17 cellular contexts compared by ENCODE assay signal in genomic region chr5:56639491-56639890, GRCh38.
A peak's percentile ranks its signal among the peaks of the same experiment; 100 is the strongest.
DNase-seq lines count a peak whose midpoint lies in the region; ATAC-seq and TF ChIP-seq lines count a peak whose summit lies in the region.
"Had no signal": no experiment of that assay in that cellular context is flagged by ENCODE, and none has a peak within 500 bp of the region (broad histone marks: within the 10 kb centered on the region; RNA-seq: fewer than 3 reads in every experiment).

No MANE protein-coding gene starts in this region.

- H3K4me3 ChIP-seq in endodermal cell (ENCODE audit: low read length) (peak overlapping the region; percentile 19), spleen (no peak overlapping the region)
- H3K4me3 ChIP-seq: ascending aorta, transverse colon had no signal

- POLR2A ChIA-PET in CD4-positive, alpha-beta T cell (lab: Charles Lee) = interaction anchor here (1.0 to 3.2 kb wide), 9 partner anchors 13 to 160 kb away, joined by 3 to 24 read pairs (median 5); no protein-coding TSS in a partner anchor

- CTCF ChIA-PET in CD4-positive, alpha-beta T cell (lab: Charles Lee) = no interaction called here
- CTCF ChIA-PET in activated CD8-positive, alpha-beta memory T cell treated with anti-CD3 and anti-CD28 coated beads, Interleukin-2, amount 10 ng/mL, durations not matched to agents 7 days and 5 days (lab: Charles Lee) = no interaction called here

- H3K27ac Mint-ChIP-seq in CD4-positive, alpha-beta T cell = peak overlapping the region; percentile 97
- H3K27ac Mint-ChIP-seq in endodermal cell = peak overlapping the region; percentile 95
- H3K27ac Mint-ChIP-seq in activated T-helper 2 cell treated with anti-CD3 and anti-CD28 coated beads, Interferon-gamma antibody, Interleukin-2, Interleukin-4, amounts not matched to agents 10 μg/mL and 5 μg/mL and 100 μg/mL, durations not matched to agents 14 hours and 24 hours and 36 hours = no peak overlapping the region
- H3K27ac Mint-ChIP-seq in activated CD8-positive, alpha-beta memory T cell treated with anti-CD3 and anti-CD28 coated beads, Interleukin-2, amount 10 ng/mL, durations not matched to agents 7 days and 5 days = no peak overlapping the region
- H3K27ac Mint-ChIP-seq: activated naive CD4-positive, alpha-beta T cell treated with anti-CD3 and anti-CD28 coated beads for 36 hours had no signal

- peak overlapping the region; percentile 38 for H3K27ac ChIP-seq in CD4-positive, alpha-beta T cell (ENCODE audit: low read depth, low read length)
- H3K27ac ChIP-seq in endodermal cell (ENCODE audit: low read depth, low read length) = no peak overlapping the region
- H3K27ac ChIP-seq in spleen = no peak overlapping the region
- H3K27ac ChIP-seq: ascending aorta, transverse colon had no signal

- H3K27me3 Mint-ChIP-seq in CD4-positive, alpha-beta T cell = no peaks in the 10 kb centered on the region
- no peaks in the 10 kb centered on the region for H3K27me3 Mint-ChIP-seq in endodermal cell (ENCODE audit: insufficient read depth)
- peaks cover 5% of the 10 kb centered on the region for H3K27me3 Mint-ChIP-seq in activated T-helper 2 cell treated with anti-CD3 and anti-CD28 coated beads, Interferon-gamma antibody, Interleukin-2, Interleukin-4, amounts not matched to agents 10 μg/mL and 5 μg/mL and 100 μg/mL, durations not matched to agents 14 hours and 24 hours and 36 hours (ENCODE audit: low read depth)
- H3K27me3 Mint-ChIP-seq in activated CD8-positive, alpha-beta memory T cell treated with anti-CD3 and anti-CD28 coated beads, Interleukin-2, amount 10 ng/mL, durations not matched to agents 7 days and 5 days = peaks cover 43% of the 10 kb centered on the region

- H3K4me3 Mint-ChIP-seq in CD4-positive, alpha-beta T cell = no peak overlapping the region
- no peak overlapping the region for H3K4me3 Mint-ChIP-seq in endodermal cell
- no peak overlapping the region for H3K4me3 Mint-ChIP-seq in activated T-helper 2 cell treated with anti-CD3 and anti-CD28 coated beads, Interferon-gamma antibody, Interleukin-2, Interleukin-4, amounts not matched to agents 10 μg/mL and 5 μg/mL and 100 μg/mL, durations not matched to agents 14 hours and 24 hours and 36 hours (ENCODE audit: low read depth)
- no peak overlapping the region for H3K4me3 Mint-ChIP-seq in activated CD8-positive, alpha-beta memory T cell treated with anti-CD3 and anti-CD28 coated beads, Interleukin-2, amount 10 ng/mL, durations not matched to agents 7 days and 5 days
- H3K4me3 Mint-ChIP-seq: activated naive CD4-positive, alpha-beta T cell treated with anti-CD3 and anti-CD28 coated beads for 36 hours had no signal

- H3K4me1 ChIP-seq in endodermal cell (ENCODE audit: control insufficient read depth, insufficient read depth, low read length) = peaks cover 21% of the 10 kb centered on the region
- peaks cover 0 to 22% (median 12%) of the 10 kb centered on the region in 6 donors for H3K4me1 ChIP-seq in spleen
- H3K4me1 ChIP-seq: ascending aorta, transverse colon had no signal

- no peaks in the 10 kb centered on the region for H3K36me3 ChIP-seq in endodermal cell (ENCODE audit: control insufficient read depth, insufficient read depth, low read length)
- H3K36me3 ChIP-seq in spleen = no peaks in the 10 kb centered on the region
- H3K36me3 ChIP-seq: ascending aorta, transverse colon had no signal

- ATAC-seq in CD4-positive, alpha-beta T cell (ENCODE audit: poor library complexity) = no peak
- ATAC-seq in activated CD8-positive, alpha-beta memory T cell treated with anti-CD3 and anti-CD28 coated beads, Interleukin-2, amount 10 ng/mL, durations not matched to agents 7 days and 5 days = no peak
- ATAC-seq: left cardiac atrium; stimulated activated naive CD8-positive, alpha-beta T cell treated with anti-CD3 and anti-CD28 coated beads, Interleukin-15, Interleukin-2, amounts not matched to agents 100 U/mL and 50 U/mL, for 24 hours had no signal

- peak overlapping the region; percentile 85 for H3K9ac ChIP-seq in endodermal cell (ENCODE audit: extremely low read depth, low read length, poor library complexity, severe bottlenecking)

- TF ChIP-seq POLR2A in spleen (IDR thresholded peaks at IDR 0.05) = no peak

- H3K27me3 ChIP-seq in CD4-positive, alpha-beta T cell (ENCODE audit: control insufficient read depth, insufficient read depth, low read length) = no peaks in the 10 kb centered on the region
- no peaks in the 10 kb centered on the region for H3K27me3 ChIP-seq in endodermal cell (ENCODE audit: control insufficient read depth, insufficient read depth, low read length, poor library complexity, severe bottlenecking)
- no peaks in the 10 kb centered on the region for H3K27me3 ChIP-seq in spleen (replicated peaks in 1 of 7)
- H3K27me3 ChIP-seq: ascending aorta, transverse colon had no signal

- intact Hi-C loops in CD4-positive, alpha-beta T cell (cut with DNase I, micrococcal nuclease) = loop anchor here in 1 of 2 experiments (2.0 to 10.0 kb wide), 4 partner anchors 53 to 175 kb away; partner anchors contain the start of gene MAP3K1
- intact Hi-C loops in activated T-helper 2 cell treated with anti-CD3 and anti-CD28 coated beads, Interferon-gamma antibody, Interleukin-2, Interleukin-4, amounts not matched to agents 10 μg/mL and 5 μg/mL and 100 μg/mL, durations not matched to agents 14 hours and 24 hours and 36 hours (cut with micrococcal nuclease) = no loop called here
- intact Hi-C loops in spleen (cut with DNase I; ENCODE audit: low total_unique reads) = no loop called here

- no peaks in the 10 kb centered on the region for H3K9me3 ChIP-seq in CD4-positive, alpha-beta T cell (ENCODE audit: control insufficient read depth, low read length)
- no peaks in the 10 kb centered on the region for H3K9me3 ChIP-seq in endodermal cell (ENCODE audit: control insufficient read depth, low read length)
- H3K9me3 ChIP-seq in spleen = no peaks in the 10 kb centered on the region
- H3K9me3 ChIP-seq: ascending aorta, transverse colon had no signal

- no peaks in the 10 kb centered on the region for H3K9me3 Mint-ChIP-seq in CD4-positive, alpha-beta T cell
- H3K9me3 Mint-ChIP-seq in endodermal cell = peaks cover 2% of the 10 kb centered on the region
- H3K9me3 Mint-ChIP-seq in activated T-helper 2 cell treated with anti-CD3 and anti-CD28 coated beads, Interferon-gamma antibody, Interleukin-2, Interleukin-4, amounts not matched to agents 10 μg/mL and 5 μg/mL and 100 μg/mL, durations not matched to agents 14 hours and 24 hours and 36 hours = no peaks in the 10 kb centered on the region
- no peaks in the 10 kb centered on the region for H3K9me3 Mint-ChIP-seq in activated CD8-positive, alpha-beta memory T cell treated with anti-CD3 and anti-CD28 coated beads, Interleukin-2, amount 10 ng/mL, durations not matched to agents 7 days and 5 days (ENCODE audit: low read depth)
- H3K9me3 Mint-ChIP-seq: activated naive CD4-positive, alpha-beta T cell treated with anti-CD3 and anti-CD28 coated beads for 36 hours had no signal

- no peaks in the 10 kb centered on the region for H3K36me3 Mint-ChIP-seq in CD4-positive, alpha-beta T cell (ENCODE audit: low read depth)
- no peaks in the 10 kb centered on the region for H3K36me3 Mint-ChIP-seq in endodermal cell (ENCODE audit: low read depth)
- H3K36me3 Mint-ChIP-seq in activated T-helper 2 cell treated with anti-CD3 and anti-CD28 coated beads, Interferon-gamma antibody, Interleukin-2, Interleukin-4, amounts not matched to agents 10 μg/mL and 5 μg/mL and 100 μg/mL, durations not matched to agents 14 hours and 24 hours and 36 hours (ENCODE audit: low read depth) = no peaks in the 10 kb centered on the region
- H3K36me3 Mint-ChIP-seq in activated CD8-positive, alpha-beta memory T cell treated with anti-CD3 and anti-CD28 coated beads, Interleukin-2, amount 10 ng/mL, durations not matched to agents 7 days and 5 days = no peaks in the 10 kb centered on the region

- no peak for DNase-seq in CD4-positive, alpha-beta T cell
- DNase-seq in NCI-H226 (peak; percentile 29), endodermal cell (no peak), pons (ENCODE audit: low spot score) (peak; percentile 42), KBM-7 (no peak), spleen (no peak)
- no peak for DNase-seq in activated T-helper 2 cell treated with anti-CD3 and anti-CD28 coated beads, Interferon-gamma antibody, Interleukin-2, Interleukin-4, amounts not matched to agents 10 μg/mL and 5 μg/mL and 100 μg/mL, durations not matched to agents 14 hours and 24 hours and 36 hours (ENCODE audit: low spot score)
- no peak for DNase-seq in activated CD8-positive, alpha-beta memory T cell treated with anti-CD3 and anti-CD28 coated beads, Interleukin-2, amount 10 ng/mL, durations not matched to agents 7 days and 5 days
- DNase-seq: activated CD4-positive, alpha-beta T cell treated with anti-CD3 and anti-CD28 coated beads, Interleukin-2, amount 50 U/mL, for 4 hours; activated naive CD4-positive, alpha-beta T cell treated with anti-CD3 and anti-CD28 coated beads for 36 hours; left cardiac atrium; midbrain; NCI-H524 treated with DMSO at 0.1 percent for 48 hours; stimulated activated CD4-positive, alpha-beta T cell treated with anti-CD3 and anti-CD28 coated beads, Interleukin-2, amount 100 ng/mL, for 48 hours; stimulated activated naive CD8-positive, alpha-beta T cell treated with anti-CD3 and anti-CD28 coated beads, Interleukin-15, Interleukin-2, amounts not matched to agents 100 U/mL and 50 U/mL, for 24 hours; transverse colon had no signal

- H3K4me1 Mint-ChIP-seq in CD4-positive, alpha-beta T cell (ENCODE audit: low read depth) = peaks cover 43% of the 10 kb centered on the region
- H3K4me1 Mint-ChIP-seq in endodermal cell = peaks cover 67% of the 10 kb centered on the region
- no peaks in the 10 kb centered on the region for H3K4me1 Mint-ChIP-seq in activated T-helper 2 cell treated with anti-CD3 and anti-CD28 coated beads, Interferon-gamma antibody, Interleukin-2, Interleukin-4, amounts not matched to agents 10 μg/mL and 5 μg/mL and 100 μg/mL, durations not matched to agents 14 hours and 24 hours and 36 hours (ENCODE audit: low read depth)
- no peaks in the 10 kb centered on the region for H3K4me1 Mint-ChIP-seq in activated CD8-positive, alpha-beta memory T cell treated with anti-CD3 and anti-CD28 coated beads, Interleukin-2, amount 10 ng/mL, durations not matched to agents 7 days and 5 days

- in situ Hi-C loops in KBM-7 (cut with MboI; ENCODE audit: low pct_unique_long_range_greater_than_20kb, low sequenced_read_pairs) = no loop called here

- 45% methylated on average over 2 of the region's 2 CpGs; no CpG with 5 or more reads in 1 of the 2 experiments for WGBS in endodermal cell (ENCODE audit: insufficient coverage in 1 of 2, insufficient read length in 1 of 2), 2 experiments
- WGBS in spleen, 5 donors = 80 to 91% (median 87%) methylated on average over 2 of the region's 2 CpGs

- TF ChIP-seq CTCF in CD4-positive, alpha-beta T cell (IDR thresholded peaks at IDR 0.05) = no peak
- TF ChIP-seq CTCF in endodermal cell (conservative IDR thresholded peaks at IDR 0.05) (no peak), spleen (IDR thresholded peaks at IDR 0.05 in 8 of 11, conservative IDR thresholded peaks at IDR 0.05 in 3 of 11) (no peak)

Comparison
In these comparisons a context has a peak if more than half of its experiments do, and no peak if none do; other contexts are left out.
1. DNase-seq: peak in NCI-H226 (single experiment) and pons (single experiment); none in CD4-positive, alpha-beta T cell (0 of 10), endodermal cell (single experiment), activated T-helper 2 cell treated with anti-CD3 and anti-CD28 coated beads, Interferon-gamma antibody, Interleukin-2, Interleukin-4, amounts not matched to agents 10 μg/mL and 5 μg/mL and 100 μg/mL, durations not matched to agents 14 hours and 24 hours and 36 hours (single experiment), activated CD8-positive, alpha-beta memory T cell treated with anti-CD3 and anti-CD28 coated beads, Interleukin-2, amount 10 ng/mL, durations not matched to agents 7 days and 5 days (single experiment), KBM-7 (single experiment) and spleen (single experiment).
2. H3K27ac Mint-ChIP-seq: peak in CD4-positive, alpha-beta T cell (single experiment) and endodermal cell (single experiment); none in activated T-helper 2 cell treated with anti-CD3 and anti-CD28 coated beads, Interferon-gamma antibody, Interleukin-2, Interleukin-4, amounts not matched to agents 10 μg/mL and 5 μg/mL and 100 μg/mL, durations not matched to agents 14 hours and 24 hours and 36 hours (single experiment) and activated CD8-positive, alpha-beta memory T cell treated with anti-CD3 and anti-CD28 coated beads, Interleukin-2, amount 10 ng/mL, durations not matched to agents 7 days and 5 days (single experiment).